11 cellular contexts compared by ENCODE assay signal in the genomic region with DNA sequence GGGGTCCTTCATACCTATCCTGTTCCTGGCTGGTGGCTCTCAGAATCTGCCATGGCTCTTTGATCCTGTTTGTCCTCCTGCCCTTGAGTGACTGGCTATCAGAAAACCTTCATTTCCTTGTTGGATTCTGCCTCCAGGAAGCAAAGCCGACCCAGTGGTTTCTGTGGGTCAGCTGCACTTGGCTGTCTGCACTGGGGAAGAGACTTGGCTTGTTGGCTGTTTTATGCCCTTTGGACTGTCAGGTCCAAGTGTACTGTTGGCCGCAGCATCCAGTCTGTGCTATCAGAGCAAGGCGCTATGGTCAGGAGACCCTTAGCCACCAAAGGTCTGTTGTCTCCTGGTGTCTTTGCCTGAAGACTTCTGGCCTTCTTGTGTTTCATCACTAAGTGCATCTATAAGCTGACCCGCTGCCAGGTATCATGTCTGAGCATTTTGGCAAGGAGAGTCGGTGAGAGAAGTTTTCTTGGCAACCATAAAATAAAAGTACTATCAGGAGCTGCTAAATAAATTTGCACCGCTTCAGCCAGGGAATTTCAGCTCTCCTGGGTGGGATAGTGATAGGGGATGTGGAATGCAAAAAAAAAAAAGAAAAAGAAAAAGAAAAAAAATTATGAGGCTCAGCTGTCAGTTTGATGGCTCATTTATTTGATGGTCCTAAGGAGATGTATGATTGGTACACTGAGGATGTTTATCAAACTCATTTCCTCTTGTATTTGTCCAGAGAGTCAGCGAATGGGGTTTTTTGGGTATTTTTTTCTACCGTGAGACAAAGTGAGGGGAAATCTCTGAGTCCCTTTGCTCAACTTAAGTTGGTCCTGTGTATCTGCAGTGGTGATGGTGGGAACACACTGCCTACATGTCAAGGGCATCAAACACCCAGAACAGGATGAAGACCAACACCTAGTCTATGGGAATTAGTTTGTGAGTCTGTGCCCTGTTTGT.
DNase-seq lines count a peak whose midpoint lies in the region; ATAC-seq and TF ChIP-seq lines count a peak whose summit lies in the region.
"Had no signal": no experiment of that assay in that cellular context is flagged by ENCODE, and none has a peak within 500 bp of the region (broad histone marks: within the 10 kb centered on the region; RNA-seq: fewer than 3 reads in every experiment).

No MANE protein-coding gene starts in this region.

- no peaks in the 10 kb centered on the region for H3K27me3 ChIP-seq in Peyer's patch

- TF ChIP-seq POLR2A in Peyer's patch (IDR thresholded peaks at IDR 0.05) = peak in 1 of 2 donors; percentile 15

- no peak for TF ChIP-seq CTCF in Peyer's patch (IDR thresholded peaks at IDR 0.05)

- no peak for DNase-seq in activated CD4-positive, CD25-positive, alpha-beta regulatory T cell (lab: John Stamatoyannopoulos, UW)
- peak in 2 of 3 donors; percentile 74 to 83 for DNase-seq in Peyer's patch
- DNase-seq in left cardiac atrium = no peak
- DNase-seq in stimulated activated naive CD8-positive, alpha-beta T cell treated with anti-CD3 and anti-CD28 coated beads, Interleukin-15, Interleukin-2, amounts not matched to agents 100 U/mL and 50 U/mL, for 24 hours = no peak
- DNase-seq in stimulated activated CD4-positive, alpha-beta T cell treated with anti-CD3 and anti-CD28 coated beads, Interleukin-12 subunit alpha, Interleukin-12 subunit beta, amount 100 ng/mL, for 4 hours = no peak
- no peak for DNase-seq in inferior parietal cortex (ENCODE audit: extremely low spot score)
- DNase-seq in ACHN = no peak
- DNase-seq: GDM1, hippocampal formation, NCI-H2171 had no signal

- peak; percentile 41 to 66 for ATAC-seq in activated CD4-positive, CD25-positive, alpha-beta regulatory T cell treated with anti-CD3 and anti-CD28 coated beads, Interleukin-2, amount 50 U/mL, for 24 hours
- ATAC-seq in left cardiac atrium = peak; percentile 67 to 68
- ATAC-seq in stimulated activated naive CD8-positive, alpha-beta T cell treated with anti-CD3 and anti-CD28 coated beads, Interleukin-15, Interleukin-2, amounts not matched to agents 100 U/mL and 50 U/mL, for 24 hours = peak; percentile 41

- no peaks in the 10 kb centered on the region for H3K9me3 ChIP-seq in Peyer's patch

- intact Hi-C loops in left cardiac atrium (cut with DNase I) = loop anchor here in 1 of 2 donors (5.0 kb wide), 1 partner anchor 36 kb away; no protein-coding TSS in a partner anchor

- no peak overlapping the region for H3K4me3 ChIP-seq in Peyer's patch

- in situ Hi-C loops in ACHN (cut with HindIII; ENCODE audit: low pct_ligation_motif_present, low pct_unique_long_range_greater_than_20kb, low sequenced_read_pairs) = no loop called here

- peaks cover 0 to 15% (median 7%) of the 10 kb centered on the region in 4 donors for H3K4me1 ChIP-seq in Peyer's patch

- peak overlapping the region in 2 of 4 donors; percentile 63 to 79 for H3K27ac ChIP-seq in Peyer's patch

- H3K36me3 ChIP-seq in Peyer's patch = no peaks in the 10 kb centered on the region

Comparison
In these comparisons a context has a peak if more than half of its experiments do, and no peak if none do; other contexts are left out.
1. DNase-seq: peak in Peyer's patch (2 of 3); none in activated CD4-positive, CD25-positive, alpha-beta regulatory T cell (0 of 4), left cardiac atrium (single experiment), stimulated activated naive CD8-positive, alpha-beta T cell treated with anti-CD3 and anti-CD28 coated beads, Interleukin-15, Interleukin-2, amounts not matched to agents 100 U/mL and 50 U/mL, for 24 hours (single experiment), stimulated activated CD4-positive, alpha-beta T cell treated with anti-CD3 and anti-CD28 coated beads, Interleukin-12 subunit alpha, Interleukin-12 subunit beta, amount 100 ng/mL, for 4 hours (single experiment), inferior parietal cortex (single experiment) and ACHN (single experiment).
2. Peak in every context shown above with its lines, with median percentiles within 50 percentile points of each other: ATAC-seq.